ENCODE assay signal across 10 cellular contexts in the genomic region with DNA sequence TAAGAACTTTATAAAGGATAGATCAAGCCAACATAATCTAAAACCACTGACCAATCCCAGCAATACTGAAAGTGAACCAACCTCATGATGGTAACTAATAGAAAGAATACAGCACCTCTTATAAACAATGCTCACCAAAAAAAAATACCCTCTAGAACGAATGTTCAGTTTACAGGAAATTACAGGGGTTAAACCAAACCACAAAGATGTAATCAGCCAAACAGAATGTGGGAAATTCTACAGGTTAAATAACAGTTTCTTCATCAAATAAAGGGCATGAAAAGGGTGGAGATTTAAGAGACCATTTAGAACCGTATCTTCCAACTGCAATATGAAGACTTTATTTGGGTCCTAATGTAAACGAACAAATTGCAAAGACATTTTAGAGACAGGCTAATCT. TPM values are rescaled to one million over a fixed set of nuclear protein-coding genes. Genes with fewer than 3 reads are reported as not detected.
DNase-seq lines count a peak whose midpoint lies in the region; ATAC-seq, FAIRE-seq and TF ChIP-seq lines count a peak whose summit lies in the region.
"Had no signal": no experiment of that assay in that cellular context is flagged by ENCODE, and none has a peak within 500 bp of the region (broad histone marks: within the 10 kb centered on the region; RNA-seq: fewer than 3 reads in every experiment).

No MANE protein-coding gene starts in this region.

- peak overlapping the region in 1 of 2 experiments; percentile 17; a peak in 1 of 4 replicates for H3K9ac ChIP-seq in K562 (ENCODE audit: insufficient read depth in 1 of 2, low read depth in 2 of 2, low read length in 2 of 2)

- no peak for TF ChIP-seq POLR2A in K562 (conservative IDR thresholded peaks at IDR 0.05)

- no peak for ATAC-seq in K562
- peak; percentile 48 for ATAC-seq in stimulated activated memory B cell treated with anti-CD40 and anti-IgM and Interleukin-4, amounts not matched to agents 10 μg/mL and 1 μg/mL and 100 μg/mL, for 72 hours
- ATAC-seq in HG03039 (IDR thresholded peaks at IDR 0.05; ENCODE audit: unreplicated experiment): no peak
- ATAC-seq in SK-N-SH treated with all-trans-retinoic acid at 6 μM for 48 hours: no peak
- ATAC-seq: upper lobe of right lung had no signal

- TF ChIP-seq CTCF in K562 (IDR thresholded peaks at IDR 0.05 in 2 of 3, conservative IDR thresholded peaks at IDR 0.05 in 1 of 3; ENCODE audit: insufficient read depth in 2 of 3, low read depth in 1 of 3, low read length in 3 of 3): no peak

- WGBS in K562 (ENCODE audit: insufficient coverage, low coverage, missing lambda C conversion rate): 8% methylated on average over 3 of the region's 3 CpGs

- H2AFZ ChIP-seq in K562 (ENCODE audit: low read depth, low read length): no peak overlapping the region

- H3K27me3 Mint-ChIP-seq in activated T-cell treated with anti-CD3 and anti-CD28 coated beads, Interleukin-2, amount 50 U/mL, for 24 hours: no peaks in the 10 kb centered on the region
- no peaks in the 10 kb centered on the region for H3K27me3 Mint-ChIP-seq in stimulated activated memory B cell treated with anti-CD40 and anti-IgM and Interleukin-4, amounts not matched to agents 10 μg/mL and 1 μg/mL and 100 μg/mL, for 72 hours

- H3K27ac Mint-ChIP-seq in activated T-cell treated with anti-CD3 and anti-CD28 coated beads, Interleukin-2, amount 50 U/mL, for 24 hours: peak overlapping the region; percentile 84
- H3K27ac Mint-ChIP-seq in stimulated activated memory B cell treated with anti-CD40 and anti-IgM and Interleukin-4, amounts not matched to agents 10 μg/mL and 1 μg/mL and 100 μg/mL, for 72 hours: no peak overlapping the region

- H3K4me3 Mint-ChIP-seq in activated T-cell treated with anti-CD3 and anti-CD28 coated beads, Interleukin-2, amount 50 U/mL, for 24 hours: peak overlapping the region; percentile 44
- no peak overlapping the region for H3K4me3 Mint-ChIP-seq in stimulated activated memory B cell treated with anti-CD40 and anti-IgM and Interleukin-4, amounts not matched to agents 10 μg/mL and 1 μg/mL and 100 μg/mL, for 72 hours

- TF ChIP-seq EP300 in K562 (IDR thresholded peaks at IDR 0.05; ENCODE audit: low read length): no peak

- H4K20me1 ChIP-seq in K562 (replicated peaks; ENCODE audit: control insufficient read depth, insufficient read depth, low read length): peaks cover 21% of the 10 kb centered on the region; the same call in 1 of the 2 replicates

- CTCF ChIA-PET in K562 (lab: Yijun Ruan, JAX; ENCODE audit: low intra/inter-chr PET ratio): no interaction called here

- no peak for DNase-seq in activated T-cell treated with anti-CD3 and anti-CD28 coated beads, Interleukin-2, amount 50 U/mL, for 24 hours
- no peak for DNase-seq in activated T-cell treated with anti-CD3 and anti-CD28 coated beads, Interleukin-2, amount 50 U/mL, for 1 hour
- DNase-seq in M059J (ENCODE audit: low read depth) (peak; percentile 85), K562 (ENCODE audit: extremely low read depth in 1 of 4, low spot score in 3 of 4) (no peak), NCI-H345 (lab: John Stamatoyannopoulos, UW) (no peak)
- DNase-seq: NCI-H526, upper lobe of right lung had no signal

- peak overlapping the region; percentile 9; the same call in 1 of the 2 replicates for H3K4me2 ChIP-seq in K562 (ENCODE audit: insufficient read depth, low read length)

- no peaks in the 10 kb centered on the region for H3K27me3 ChIP-seq in K562 (ENCODE audit: control insufficient read depth in 2 of 2, insufficient read depth in 2 of 2, low read length in 2 of 2)
- H3K27me3 ChIP-seq: upper lobe of right lung had no signal

- peak overlapping the region; percentile 60; the same call in 1 of the 3 replicates for H3K27ac ChIP-seq in K562 (ENCODE audit: extremely low read depth, low read depth, low read length)
- H3K27ac ChIP-seq: upper lobe of right lung had no signal

- in situ Hi-C loops in K562 (cut with MboI): no loop called here

- TF ChIP-seq RAD21 in K562 (CRISPR knock-in tag; conservative IDR thresholded peaks at IDR 0.05 in 1 of 2, IDR thresholded peaks at IDR 0.05 in 1 of 2): no peak

- H3K9me3 ChIP-seq in K562 (replicated peaks; ENCODE audit: control insufficient read depth, insufficient read depth, low read depth, low read length): no peaks in the 10 kb centered on the region
- H3K9me3 ChIP-seq: upper lobe of right lung had no signal

- peaks cover 3% of the 10 kb centered on the region for H3K9me1 ChIP-seq in K562 (ENCODE audit: control insufficient read depth, insufficient read depth, low read length)

- H3K79me2 ChIP-seq in K562 (ENCODE audit: control insufficient read depth, insufficient read depth, low read length): peaks cover 96% of the 10 kb centered on the region

- H3K4me1 ChIP-seq in K562 (replicated peaks in 1 of 2; ENCODE audit: control insufficient read depth in 2 of 2, insufficient read depth in 2 of 2, low read length in 2 of 2): peaks cover 14 to 35% of the 10 kb centered on the region in 2 experiments

- intact Hi-C loops in K562 (cut with micrococcal nuclease): no loop called here

- peaks cover 59% of the 10 kb centered on the region for H3K4me1 Mint-ChIP-seq in activated T-cell treated with anti-CD3 and anti-CD28 coated beads, Interleukin-2, amount 50 U/mL, for 24 hours (ENCODE audit: low read depth)
- peaks cover 60% of the 10 kb centered on the region for H3K4me1 Mint-ChIP-seq in stimulated activated memory B cell treated with anti-CD40 and anti-IgM and Interleukin-4, amounts not matched to agents 10 μg/mL and 1 μg/mL and 100 μg/mL, for 72 hours

- BruUV-seq in K562 (replicated peaks; lab: Mats Ljungman, UMichigan): no TSS peak

- H3K9me3 Mint-ChIP-seq in activated T-cell treated with anti-CD3 and anti-CD28 coated beads, Interleukin-2, amount 50 U/mL, for 24 hours: no peaks in the 10 kb centered on the region
- peaks cover 2% of the 10 kb centered on the region for H3K9me3 Mint-ChIP-seq in stimulated activated memory B cell treated with anti-CD40 and anti-IgM and Interleukin-4, amounts not matched to agents 10 μg/mL and 1 μg/mL and 100 μg/mL, for 72 hours

- no peaks in the 10 kb centered on the region for H3K36me3 ChIP-seq in K562 (ENCODE audit: control insufficient read depth, insufficient read depth, low read length)
- H3K36me3 ChIP-seq: upper lobe of right lung had no signal

- no peak for FAIRE-seq in K562 (lab: Jason Lieb, UNC)

- no peak overlapping the region for H3K4me3 ChIP-seq in K562
- H3K4me3 ChIP-seq: upper lobe of right lung had no signal

- H3K36me3 Mint-ChIP-seq in activated T-cell treated with anti-CD3 and anti-CD28 coated beads, Interleukin-2, amount 50 U/mL, for 24 hours (ENCODE audit: low read depth): peaks cover 10% of the 10 kb centered on the region
- H3K36me3 Mint-ChIP-seq in stimulated activated memory B cell treated with anti-CD40 and anti-IgM and Interleukin-4, amounts not matched to agents 10 μg/mL and 1 μg/mL and 100 μg/mL, for 72 hours: peaks cover 11% of the 10 kb centered on the region

- POLR2A ChIA-PET in K562 (lab: Yijun Ruan, JAX): no interaction called here

TF ChIP-seq in SK-N-SH treated with all-trans-retinoic acid at 6 μM for 48 hours, 23 proteins besides CTCF, POLR2A, EP300 and RAD21 (continues in another document):
- TF ChIP-seq ISL1 (CRISPR knock-in tag; IDR thresholded peaks at IDR 0.05) (no peak), BACH2 (CRISPR knock-in tag; IDR thresholded peaks at IDR 0.05; ENCODE audit: borderline replicate concordance) (no peak)

RNA-seq across cellular contexts. Expression of a gene that starts 30.4 kb away (rescaled TPM):
- 12.8 and 17.0 TPM in 2 replicates for total RNA-seq in M059J (2014; rRNA removed; shearing (Covaris generic))
- 87.6 and 197 TPM in 2 replicates for total RNA-seq in K562 (2011; cell fraction: chromatin; rRNA removed; ENCODE audit: low replicate concordance)
- total RNA-seq in K562 (2011; cell fraction: nucleolus; rRNA removed): 58.9 and 75.1 TPM in 2 replicates
- 72.0 and 86.5 TPM in 2 replicates for total RNA-seq in K562 (2011; cell fraction: nucleoplasm; rRNA removed)
- total RNA-seq in K562 (2014; rRNA removed): 23.6 and 37.2 TPM in 2 replicates
- 37.9 and 42.9 TPM in 2 replicates for total RNA-seq in K562 (2014; rRNA removed; fragmentation: Illumina TruSeq; extraction: Trizol)
- total RNA-seq in K562 (2015; rRNA removed; fragmentation: Illumina TruSeq; extraction: Trizol): 33.3 and 38.9 TPM in 2 replicates
- total RNA-seq in K562 (2021): 24.2 and 24.4 TPM in 2 replicates
- polyA plus RNA-seq in K562 (2011; rRNA removed): 12.3 and 17.7 TPM in 2 replicates
- polyA plus RNA-seq in K562 (2011; cell fraction: cytosol; rRNA removed): 2.4 and 4.6 TPM in 2 replicates
- 22.1 and 25.6 TPM in 2 replicates for polyA plus RNA-seq in K562 (2011; cell fraction: nucleus; rRNA removed)
- 12.7 and 14.0 TPM in 2 replicates for polyA plus RNA-seq in K562 (2012)
- polyA plus RNA-seq in K562 (2014; fragmentation: Illumina TruSeq; extraction: Trizol): 16.9 and 18.5 TPM in 2 replicates
- 10 to 100 TPM in 1 of 2 experiments, 1 to 10 TPM in 1; 8.4 to 11.8 TPM for polyA plus RNA-seq in K562 (2014; fragmentation: Nextera tagmentation; extraction: Ambion mirVana)
- 13.1 and 14.3 TPM in 2 replicates for polyA plus RNA-seq in K562 (2014; rRNA removed)
- 50.5 and 54.9 TPM in 2 replicates for polyA minus RNA-seq in K562 (2011; rRNA and poly(A)+ RNA removed)
- 16.7 and 29.3 TPM in 2 replicates for polyA minus RNA-seq in K562 (2011; cell fraction: cytosol; rRNA and poly(A)+ RNA removed)
- 34.6 and 80.0 TPM in 2 replicates for polyA minus RNA-seq in K562 (2011; cell fraction: nucleus; rRNA and poly(A)+ RNA removed)

RNA-seq across cellular contexts. Expression of a gene that starts 30.8 kb away (rescaled TPM):
- 30.7 and 42.8 TPM in 2 replicates for total RNA-seq in M059J (2014; rRNA removed; shearing (Covaris generic))
- 7.8 and 28.4 TPM in 2 replicates for total RNA-seq in K562 (2011; cell fraction: chromatin; rRNA removed; ENCODE audit: low replicate concordance)
- 5.3 and 8.7 TPM in 2 replicates for total RNA-seq in K562 (2011; cell fraction: nucleolus; rRNA removed)
- total RNA-seq in K562 (2011; cell fraction: nucleoplasm; rRNA removed): 15.0 and 24.5 TPM in 2 replicates
- 18.8 and 29.7 TPM in 2 replicates for total RNA-seq in K562 (2014; rRNA removed)
- total RNA-seq in K562 (2014; rRNA removed; fragmentation: Illumina TruSeq; extraction: Trizol): 50.3 and 66.8 TPM in 2 replicates
- 35.6 and 36.7 TPM in 2 replicates for total RNA-seq in K562 (2015; rRNA removed; fragmentation: Illumina TruSeq; extraction: Trizol)
- total RNA-seq in K562 (2021): 56.3 and 59.1 TPM in 2 replicates
- 79.2 and 98.2 TPM in 2 replicates for polyA plus RNA-seq in K562 (2011; rRNA removed)
- polyA plus RNA-seq in K562 (2011; cell fraction: cytosol; rRNA removed): 25.8 and 49.3 TPM in 2 replicates
- polyA plus RNA-seq in K562 (2011; cell fraction: nucleus; rRNA removed): 17.2 and 24.5 TPM in 2 replicates
- polyA plus RNA-seq in K562 (2012): 39.7 and 48.5 TPM in 2 replicates
- 70.4 and 72.1 TPM in 2 replicates for polyA plus RNA-seq in K562 (2014; fragmentation: Illumina TruSeq; extraction: Trizol)
- 100 to 1,000 TPM in 1 of 2 experiments, 10 to 100 TPM in 1; 97.8 to 104 TPM for polyA plus RNA-seq in K562 (2014; fragmentation: Nextera tagmentation; extraction: Ambion mirVana)
- 45.5 and 47.2 TPM in 2 replicates for polyA plus RNA-seq in K562 (2014; rRNA removed)
- polyA minus RNA-seq in K562 (2011; rRNA and poly(A)+ RNA removed): 53.9 and 65.6 TPM in 2 replicates
- polyA minus RNA-seq in K562 (2011; cell fraction: cytosol; rRNA and poly(A)+ RNA removed): 21.8 and 24.4 TPM in 2 replicates
- polyA minus RNA-seq in K562 (2011; cell fraction: nucleus; rRNA and poly(A)+ RNA removed): 6.7 and 18.1 TPM in 2 replicates
